In the genomic region with DNA sequence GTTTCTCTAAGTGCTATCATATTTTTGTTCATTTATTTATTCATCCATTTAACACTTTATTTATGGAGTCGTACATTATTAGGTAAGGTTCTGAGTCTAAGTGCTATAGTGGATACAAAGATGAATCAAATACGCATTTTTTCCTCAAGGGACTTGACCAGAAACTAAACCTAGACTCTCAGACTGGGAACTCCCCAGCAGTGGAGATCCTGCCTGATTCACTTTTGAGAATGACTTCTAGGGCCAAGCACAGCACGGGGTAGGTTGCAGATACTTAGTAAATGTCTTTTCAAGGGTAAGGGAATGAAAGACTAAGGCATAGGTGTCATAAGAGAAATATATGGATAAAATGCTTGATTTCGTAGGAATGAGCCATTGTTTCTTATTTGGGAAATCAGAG, we compare ENCODE assay signal across 21 cellular contexts. TPM values are rescaled to one million over a fixed set of nuclear protein-coding genes. Genes with fewer than 3 reads are reported as not detected.
DNase-seq lines count a peak whose midpoint lies in the region; ATAC-seq and TF ChIP-seq lines count a peak whose summit lies in the region.
"Had no signal": no experiment of that assay in that cellular context is flagged by ENCODE, and none has a peak within 500 bp of the region (broad histone marks: within the 10 kb centered on the region; RNA-seq: fewer than 3 reads in every experiment).

No MANE protein-coding gene starts in this region.

- H3K4me1 Mint-ChIP-seq in nephron progenitor cell: peaks cover 26% of the 10 kb centered on the region

- no peaks in the 10 kb centered on the region for H3K27me3 Mint-ChIP-seq in nephron progenitor cell (ENCODE audit: low read depth, poor library complexity)
- H3K27me3 Mint-ChIP-seq: activated T-cell treated with anti-CD3 and anti-CD28 coated beads, Interleukin-2, amount 50 U/mL, for 24 hours had no signal

- no peak overlapping the region for H2BK5ac ChIP-seq in trophoblast cell (ENCODE audit: low read depth, low read length, poor library complexity)

- H3K36me3 Mint-ChIP-seq in nephron progenitor cell (ENCODE audit: low read depth): peaks cover 60% of the 10 kb centered on the region

- H3K23ac ChIP-seq in trophoblast cell (ENCODE audit: low read length): no peak overlapping the region

- peak overlapping the region; percentile 24 for H3K27ac Mint-ChIP-seq in nephron progenitor cell
- H3K27ac Mint-ChIP-seq: activated CD8-positive, alpha-beta T cell treated with anti-CD3 and anti-CD28 coated beads, Interleukin-2, amount 10 ng/mL, durations not matched to agents 7 days and 5 days; activated naive CD4-positive, alpha-beta T cell treated with anti-CD3 and anti-CD28 coated beads, Interleukin-2, amount 50 U/mL, for 72 hours; activated T-cell treated with anti-CD3 and anti-CD28 coated beads, Interleukin-2, amount 50 U/mL, for 24 hours had no signal

- no peak overlapping the region for H4K91ac ChIP-seq in trophoblast cell (ENCODE audit: low read depth, low read length)

- H2AK5ac ChIP-seq in trophoblast cell (ENCODE audit: low read length): no peak overlapping the region

- H2AFZ ChIP-seq in trophoblast cell (ENCODE audit: insufficient read depth, low read length, poor library complexity): no peak overlapping the region
- H2AFZ ChIP-seq: PC-9 had no signal

- H3K4me3 ChIP-seq in trophoblast cell (ENCODE audit: low read depth, low read length): no peak overlapping the region
- H3K4me3 ChIP-seq: heart left ventricle, PC-9, right atrium auricular region, SJSA1 had no signal

- H3K9ac ChIP-seq in trophoblast cell (ENCODE audit: low read length): no peak overlapping the region

- H3K18ac ChIP-seq in trophoblast cell (ENCODE audit: low read length): no peak overlapping the region

- H3K4me1 ChIP-seq in trophoblast cell (ENCODE audit: control insufficient read depth in 1 of 2, insufficient read depth in 2 of 2, low read length in 2 of 2): no peaks in the 10 kb centered on the region
- H3K4me1 ChIP-seq: SJSA1 had no signal

- DNase-seq in nephron progenitor cell (no peak), SKM-1 (lab: John Stamatoyannopoulos, UW; ENCODE audit: unreplicated experiment) (no peak), trophoblast cell (no peak), medulla oblongata (ENCODE audit: extremely low spot score) (no peak)
- DNase-seq: activated CD8-positive, alpha-beta T cell treated with anti-CD3 and anti-CD28 coated beads, Interleukin-2, amount 10 ng/mL, durations not matched to agents 7 days and 5 days; activated T-cell treated with anti-CD3 and anti-CD28 coated beads, Interleukin-2, amount 50 U/mL, for 24 hours; DMS79; GOT3; heart left ventricle; NCI-H1436 treated with DMSO at 0.1 percent for 48 hours; NCI-H2171 treated with DMSO at 0.1 percent for 48 hours; NCI-H774; nucleus accumbens; PC-9 had no signal

- no peak overlapping the region for H3K4me3 Mint-ChIP-seq in nephron progenitor cell
- H3K4me3 Mint-ChIP-seq: activated CD8-positive, alpha-beta T cell treated with anti-CD3 and anti-CD28 coated beads, Interleukin-2, amount 10 ng/mL, durations not matched to agents 7 days and 5 days; activated T-cell treated with anti-CD3 and anti-CD28 coated beads, Interleukin-2, amount 50 U/mL, for 24 hours had no signal

- no peak overlapping the region for H2BK120ac ChIP-seq in trophoblast cell (ENCODE audit: insufficient read depth, low read length, poor library complexity)

- no peak overlapping the region for H3K4me2 ChIP-seq in trophoblast cell (ENCODE audit: low read length)
- H3K4me2 ChIP-seq: PC-9 had no signal

- no peak overlapping the region for H2BK12ac ChIP-seq in trophoblast cell (ENCODE audit: low read length)

- no peak overlapping the region for H3K27ac ChIP-seq in trophoblast cell (ENCODE audit: low read depth, low read length)
- H3K27ac ChIP-seq: HL-60, PC-9, right atrium auricular region, SJSA1 had no signal

- WGBS in trophoblast cell (ENCODE audit: extremely low coverage, insufficient coverage, insufficient read length): no CpG with 5 or more reads among the region's 4 CpGs

- H4K8ac ChIP-seq in trophoblast cell (ENCODE audit: low read depth, low read length): no peak overlapping the region

- TF ChIP-seq CTCF in nephron progenitor cell (IDR thresholded peaks at IDR 0.05): no peak

- ATAC-seq in GM18511 (IDR thresholded peaks at IDR 0.05; ENCODE audit: unreplicated experiment) (peak; percentile 65), GM21529 (IDR thresholded peaks at IDR 0.05; ENCODE audit: unreplicated experiment) (peak; percentile 71), HG03432 (IDR thresholded peaks at IDR 0.05; ENCODE audit: unreplicated experiment) (peak; percentile 80)
- ATAC-seq: activated CD8-positive, alpha-beta T cell treated with anti-CD3 and anti-CD28 coated beads, Interleukin-2, amount 10 ng/mL, durations not matched to agents 7 days and 5 days; heart left ventricle had no signal

- H3K79me2 ChIP-seq in trophoblast cell (ENCODE audit: control insufficient read depth, insufficient read depth, low read length, poor library complexity): no peaks in the 10 kb centered on the region

- no peak overlapping the region for H4K12ac ChIP-seq in trophoblast cell (ENCODE audit: low read depth, low read length)

- H3K4ac ChIP-seq in trophoblast cell (ENCODE audit: low read depth, low read length): no peak overlapping the region

- no peaks in the 10 kb centered on the region for H3K27me3 ChIP-seq in trophoblast cell (ENCODE audit: insufficient read depth, low read length)
- H3K27me3 ChIP-seq: heart left ventricle, right atrium auricular region, SJSA1 had no signal

- H3K36me3 ChIP-seq in trophoblast cell (ENCODE audit: control insufficient read depth in 1 of 2, insufficient read depth in 2 of 2, low read length in 2 of 2): no peaks in the 10 kb centered on the region
- H3K36me3 ChIP-seq: right atrium auricular region had no signal

- H3K9me3 ChIP-seq in trophoblast cell (ENCODE audit: insufficient read depth, low read depth, low read length): no peaks in the 10 kb centered on the region
- H3K9me3 ChIP-seq: heart left ventricle, right atrium auricular region, SJSA1 had no signal

- peaks cover 37% of the 10 kb centered on the region for H3K9me3 Mint-ChIP-seq in nephron progenitor cell

- no peak overlapping the region for H3K14ac ChIP-seq in trophoblast cell (ENCODE audit: low read length)

- H3K79me1 ChIP-seq in trophoblast cell (ENCODE audit: low read length): peaks cover 4% of the 10 kb centered on the region

RNA-seq across cellular contexts. Expression of a gene that starts 7.2 kb away (rescaled TPM):
- polyA plus RNA-seq in trophoblast cell (2013): 13.2 and 13.3 TPM in 2 replicates

RNA-seq across cellular contexts. Expression of a gene that starts 38.5 kb away (rescaled TPM):
- polyA plus RNA-seq in trophoblast cell (2013): 20.9 and 23.0 TPM in 2 replicates
